ENCODE assay signal across 8 cellular contexts in the genomic region with DNA sequence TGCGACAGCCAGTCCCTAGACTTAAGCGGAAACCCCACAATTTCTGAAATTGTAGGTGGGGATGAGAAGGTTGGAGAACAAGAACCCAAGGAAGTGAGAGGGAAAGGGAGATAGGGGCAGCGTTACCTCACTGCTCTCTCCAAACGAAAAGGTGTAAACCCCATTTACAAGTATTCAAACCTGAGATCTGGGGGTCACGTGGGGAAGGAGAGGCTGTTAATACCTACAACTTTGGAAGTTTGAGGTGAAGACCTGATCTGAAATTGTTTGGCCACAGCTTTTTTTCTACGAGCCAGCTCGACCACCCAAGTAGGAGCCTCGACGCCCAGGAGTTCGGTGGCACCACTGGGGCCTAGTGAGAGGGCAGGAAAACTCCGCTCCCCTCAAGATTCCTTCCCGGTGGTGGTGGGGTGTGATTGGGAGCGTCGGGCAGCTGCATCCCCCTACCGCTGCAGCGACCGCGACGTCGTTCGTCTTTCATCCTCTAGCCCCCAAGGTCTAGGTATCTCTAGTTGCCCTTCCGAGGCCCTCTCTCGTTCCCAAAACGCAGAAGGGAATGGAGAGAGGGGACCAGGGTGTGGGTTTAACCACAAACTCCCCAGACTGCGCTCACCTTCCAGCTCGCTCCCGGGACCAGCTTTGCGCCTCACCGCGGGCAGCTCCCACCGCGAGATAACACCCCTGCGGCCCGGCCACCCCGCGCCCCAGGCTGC. TPM values are rescaled to one million over a fixed set of nuclear protein-coding genes. Genes with fewer than 3 reads are reported as not detected.
DNase-seq lines count a peak whose midpoint lies in the region; ATAC-seq and TF ChIP-seq lines count a peak whose summit lies in the region.

No MANE protein-coding gene starts in this region.

- DNase-seq in ELF-1 (ENCODE audit: low read depth, low spot score) = peak; percentile 66
- peak; percentile 50 for DNase-seq in RWPE1 (ENCODE audit: low spot score)
- DNase-seq in foreskin keratinocyte = peak in 1 of 2 donors; percentile 25
- no peak for DNase-seq in NCI-H748 (lab: John Stamatoyannopoulos, UW; ENCODE audit: unreplicated experiment)
- DNase-seq in NCI-H524 (lab: John Stamatoyannopoulos, UW) = no peak
- DNase-seq in glomerular visceral epithelial cell (ENCODE audit: extremely low spot score) = no peak

- H3K4me1 ChIP-seq in foreskin keratinocyte = peaks cover 35% of the 10 kb centered on the region
- H3K4me1 ChIP-seq in rectal smooth muscle tissue (ENCODE audit: control insufficient read depth, insufficient read depth, low read length) = peaks cover 22% of the 10 kb centered on the region

- H3K27me3 ChIP-seq in foreskin keratinocyte = no peaks in the 10 kb centered on the region
- no peaks in the 10 kb centered on the region for H3K27me3 ChIP-seq in rectal smooth muscle tissue (ENCODE audit: control insufficient read depth, insufficient read depth, low read length)

- H3K9ac ChIP-seq in rectal smooth muscle tissue (ENCODE audit: low read length) = peak overlapping the region; percentile 94

- TF ChIP-seq CTCF in RWPE1 (conservative IDR thresholded peaks at IDR 0.05; ENCODE audit: low read depth) (no peak; the same call in 1 of the 2 replicates), foreskin keratinocyte (conservative IDR thresholded peaks at IDR 0.05) (no peak)

- no peaks in the 10 kb centered on the region for H3K36me3 ChIP-seq in rectal smooth muscle tissue (ENCODE audit: control insufficient read depth, insufficient read depth, low read length)

- H3K4me3 ChIP-seq in rectal smooth muscle tissue (ENCODE audit: low read length) = peak overlapping the region; percentile 75

- CTCF ChIA-PET in RWPE1 (lab: Yijun Ruan, JAX) = interaction anchor here (0.6 to 1.0 kb wide), 3 partner anchors 35 to 148 kb away, joined by 3 to 9 read pairs (median 4); no protein-coding TSS in a partner anchor

- POLR2A ChIA-PET in RWPE1 (lab: Yijun Ruan, JAX; ENCODE audit: low non-redundant PET) = interaction anchor here (0.8 to 1.4 kb wide), 3 partner anchors 24 to 73 kb away, joined by 3 read pairs; no protein-coding TSS in a partner anchor

- H3K27ac ChIP-seq in RWPE1 = peak overlapping the region; percentile 99
- peak overlapping the region; percentile 91 for H3K27ac ChIP-seq in foreskin keratinocyte
- peak overlapping the region; percentile 90 for H3K27ac ChIP-seq in rectal smooth muscle tissue (ENCODE audit: low read depth, low read length)

- no peak for ATAC-seq in foreskin keratinocyte
- no peak for ATAC-seq in HG02763 (IDR thresholded peaks at IDR 0.05; ENCODE audit: unreplicated experiment)

RNA-seq across cellular contexts. Expression of gene PTPN14, which starts 0.9 kb away (rescaled TPM):
- total RNA-seq in foreskin keratinocyte = 47.6 and 48.2 TPM in 2 replicates
- polyA plus RNA-seq in foreskin keratinocyte = 5.0 and 6.2 TPM in 2 replicates

RNA-seq across cellular contexts. Expression of gene CENPF, which starts 52.5 kb away (rescaled TPM):
- 53.0 and 70.7 TPM in 2 replicates for total RNA-seq in foreskin keratinocyte
- polyA plus RNA-seq in foreskin keratinocyte = 20.2 and 33.9 TPM in 2 replicates

Comparison
In these comparisons a context has a peak if more than half of its experiments do, and no peak if none do; other contexts are left out.
1. DNase-seq: peak in ELF-1 (single experiment) and RWPE1 (single experiment); none in NCI-H748 (single experiment), NCI-H524 (0 of 2) and glomerular visceral epithelial cell (single experiment).
2. Peak in every context shown above with its lines, with median percentiles within 50 percentile points of each other: H3K27ac ChIP-seq.